Comparison of ENCODE assay signal across 35 cellular contexts in the genomic region with DNA sequence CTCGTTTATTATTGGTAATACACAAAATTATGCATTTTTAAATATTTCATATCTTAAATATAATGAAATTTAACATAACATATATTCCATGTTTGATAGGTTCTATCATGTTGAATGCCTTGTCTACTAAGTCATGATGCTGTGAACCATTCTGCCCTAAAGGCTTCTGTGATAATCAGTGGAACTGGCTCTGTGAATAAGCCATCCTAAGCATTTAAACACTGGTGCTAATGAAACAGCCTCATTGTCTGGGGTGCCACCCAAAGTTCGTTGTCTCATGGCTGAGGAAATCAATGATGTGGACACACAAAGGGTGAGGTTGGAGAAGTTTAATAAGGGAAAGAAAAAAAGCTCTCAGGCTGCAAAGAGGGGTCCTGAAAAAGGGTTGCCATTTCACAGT.
"Had no signal": no experiment of that assay in that cellular context is flagged by ENCODE, and none has a peak within 500 bp of the region (broad histone marks: within the 10 kb centered on the region; RNA-seq: fewer than 3 reads in every experiment).

No MANE protein-coding gene starts in this region.

- H3K36me3 ChIP-seq: MG63 had no signal

- H3K27ac ChIP-seq: KMS-11 had no signal

- H3K9me3 ChIP-seq: MG63 had no signal

- H3K9ac ChIP-seq: KMS-11 had no signal

- H3K27me3 ChIP-seq: MG63 had no signal

- H3K4me3 ChIP-seq: MG63 had no signal

- DNase-seq: Karpas-422, Kasumi-1, KBM-7, KG1, MG63, MM.1S, MV-4-11, NCI-H1048, NCI-H1092 treated with DMSO at 0.1 percent for 48 hours, NCI-H1105, NCI-H1105 treated with DMSO at 0.1 percent for 48 hours, NCI-H1417, NCI-H1417 treated with DMSO at 0.1 percent for 48 hours, NCI-H1436, NCI-H1436 treated with DMSO at 0.1 percent for 48 hours, NCI-H146, NCI-H1694, NCI-H1694 treated with DMSO at 0.1 percent for 48 hours, NCI-H187, NCI-H187 treated with DMSO at 0.1 percent for 48 hours, NCI-H1930, NCI-H2029, NCI-H2029 treated with DMSO at 0.1 percent for 48 hours, NCI-H2081, NCI-H2081 treated with DMSO at 0.1 percent for 48 hours, NCI-H2107, NCI-H2171, NCI-H2171 treated with DMSO at 0.1 percent for 48 hours, NCI-H2227 treated with DMSO at 0.1 percent for 48 hours, NCI-H226, NCI-H345, NCI-H446, NCI-H446 treated with DMSO at 0.1 percent for 48 hours, NCI-H510A had no signal

- H3K4me2 ChIP-seq: KMS-11 had no signal
